1 cellular context compared by ENCODE assay signal in the genomic region with DNA sequence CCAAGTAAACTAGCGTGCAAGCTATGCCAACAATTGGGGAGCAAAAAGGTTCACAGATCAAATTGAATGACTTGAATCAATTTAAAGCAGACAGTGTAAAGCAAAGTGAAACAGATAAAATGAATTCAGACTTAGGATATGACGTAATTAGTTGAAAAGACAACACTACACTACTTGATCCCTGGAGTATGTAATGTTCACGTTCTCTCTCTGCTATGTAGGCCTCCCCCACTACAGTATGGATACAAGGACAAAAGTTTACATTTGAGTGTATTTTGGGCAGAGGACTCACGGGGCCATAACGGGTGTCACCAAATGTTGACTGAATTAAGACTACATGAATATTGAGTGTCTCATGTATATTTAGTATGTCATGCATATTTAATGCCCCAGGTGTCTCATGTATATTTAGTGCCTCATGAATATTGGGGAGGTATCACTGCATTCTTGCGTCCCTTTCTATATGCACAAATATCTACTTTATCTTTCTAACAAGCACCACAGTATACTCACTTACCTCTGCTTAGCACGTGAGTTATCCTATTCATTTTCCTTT.
A peak's percentile ranks its signal among the peaks of the same experiment; 100 is the strongest.
TF ChIP-seq lines count a peak whose summit lies in the region.

No MANE protein-coding gene starts in this region.

TF ChIP-seq in K562, 482 proteins besides CTCF, POLR2A, EP300 and RAD21 (continued from another document):
- TF ChIP-seq JUND (IDR thresholded peaks at IDR 0.05; ENCODE audit: borderline replicate concordance, low read depth, low read length) = peak; percentile 39; the same call in 1 of the 2 replicates
- peak; percentile 63 for TF ChIP-seq JUND (tag; IDR thresholded peaks at IDR 0.05; ENCODE audit: borderline replicate concordance, low read depth, low read length)
